In the genomic region with DNA sequence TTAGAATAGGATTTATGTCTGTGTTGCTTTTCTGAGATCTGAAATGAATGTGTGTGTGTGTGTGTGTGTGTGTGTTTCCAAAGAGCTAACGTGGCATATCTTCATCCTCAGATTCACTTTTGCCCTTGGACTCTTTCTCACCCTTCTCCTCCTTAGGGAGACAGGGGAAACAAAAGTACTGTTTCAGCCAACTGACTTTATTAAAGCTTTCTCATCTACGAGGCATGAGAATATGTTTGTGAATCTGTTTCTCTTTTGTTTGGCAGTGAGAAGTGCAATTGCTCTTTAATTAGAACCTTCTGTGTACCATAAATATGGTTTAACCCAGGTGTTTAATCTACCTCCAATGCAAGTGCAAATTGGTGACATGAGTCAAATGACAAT, we compare ENCODE assay signal across 14 cellular contexts.
A peak's percentile ranks its signal among the peaks of the same experiment; 100 is the strongest.
DNase-seq lines count a peak whose midpoint lies in the region; ATAC-seq, FAIRE-seq and TF ChIP-seq lines count a peak whose summit lies in the region.
"Had no signal": no experiment of that assay in that cellular context is flagged by ENCODE, and none has a peak within 500 bp of the region (broad histone marks: within the 10 kb centered on the region; RNA-seq: fewer than 3 reads in every experiment).

No MANE protein-coding gene starts in this region.

- 8 to 10% methylated on average over 2 of the region's 2 CpGs for WGBS in heart right ventricle, 2 donors
- WGBS in sigmoid colon, 2 donors, result 28 to 34% methylated on average over 2 of the region's 2 CpGs

- DNase-seq in AG04450 (ENCODE audit: low read depth, low spot score), result no peak
- peak; percentile 42 for DNase-seq in astrocyte (ENCODE audit: low read depth)
- no peak for DNase-seq in heart right ventricle
- DNase-seq in sigmoid colon, result no peak
- DNase-seq in kidney, result no peak
- no peak for DNase-seq in NCI-H128 (lab: John Stamatoyannopoulos, UW; ENCODE audit: unreplicated experiment)
- DNase-seq in anterior cingulate cortex (lab: John Stamatoyannopoulos, UW), result no peak
- DNase-seq: GF-D8; stimulated activated CD4-positive, alpha-beta T cell treated with anti-CD3 and anti-CD28 coated beads, Interleukin-4, amount 100 ng/mL, for 24 hours had no signal

- no peaks in the 10 kb centered on the region for H3K79me2 ChIP-seq in astrocyte (ENCODE audit: insufficient read depth, low read length)

- H3K4me1 Mint-ChIP-seq in astrocyte (ENCODE audit: low read depth, unreplicated experiment), result peaks cover 46% of the 10 kb centered on the region

- peak overlapping the region; percentile 40 for H3K4me2 ChIP-seq in astrocyte (ENCODE audit: low read length)
- H3K4me2 ChIP-seq: KMS-11 had no signal

- H3K27me3 ChIP-seq in AG04450 (ENCODE audit: control insufficient read depth, insufficient read depth, low read length) (no peaks in the 10 kb centered on the region), astrocyte (ENCODE audit: insufficient read depth, low read length) (no peaks in the 10 kb centered on the region), heart right ventricle (no peaks in the 10 kb centered on the region), sigmoid colon (no peaks in the 10 kb centered on the region)

- H4K20me1 ChIP-seq in astrocyte (ENCODE audit: insufficient read depth, low read length), result no peaks in the 10 kb centered on the region

- H3K27ac Mint-ChIP-seq in astrocyte (ENCODE audit: unreplicated experiment), result peak overlapping the region; percentile 98

- no peak for TF ChIP-seq EP300 in sigmoid colon (IDR thresholded peaks at IDR 0.05)

- peak overlapping the region; percentile 2 for H2AFZ ChIP-seq in astrocyte (ENCODE audit: low read depth, low read length)

- TF ChIP-seq POLR2A in sigmoid colon (IDR thresholded peaks at IDR 0.05), result no peak

- H3K9me3 ChIP-seq in AG04450 (ENCODE audit: control insufficient read depth, insufficient read depth, low read length) (no peaks in the 10 kb centered on the region), astrocyte (ENCODE audit: insufficient read depth, low read depth, low read length) (no peaks in the 10 kb centered on the region), heart right ventricle (no peaks in the 10 kb centered on the region), sigmoid colon (no peaks in the 10 kb centered on the region), kidney (ENCODE audit: control insufficient read depth in 1 of 2, low read length in 2 of 2) (no peaks in the 10 kb centered on the region)
- H3K9me3 ChIP-seq: HAP-1 had no signal

- H3K4me3 ChIP-seq in AG04450 (ENCODE audit: low read depth, low read length), result no peak overlapping the region
- H3K4me3 ChIP-seq in astrocyte (ENCODE audit: insufficient read depth, low read depth, low read length), result no peak overlapping the region
- peak overlapping the region in 4 of 10 donors; percentile 11 to 30 (median 23) for H3K4me3 ChIP-seq in heart right ventricle
- peak overlapping the region in 3 of 4 donors; percentile 14 to 18 (median 15) for H3K4me3 ChIP-seq in sigmoid colon
- H3K4me3 ChIP-seq in kidney (ENCODE audit: low read length in 2 of 2), result peak overlapping the region in 1 of 2 donors; percentile 6
- H3K4me3 ChIP-seq: HAP-1 had no signal

- peak overlapping the region; percentile 21 for H3K27ac ChIP-seq in AG04450 (ENCODE audit: low read depth, low read length)
- H3K27ac ChIP-seq in astrocyte (ENCODE audit: low read depth, low read length), result peak overlapping the region; percentile 91
- H3K27ac ChIP-seq in heart right ventricle, result peak overlapping the region; percentile 1 to 90 (median 82)
- H3K27ac ChIP-seq in sigmoid colon, result peak overlapping the region; percentile 76 to 87 (median 84)
- H3K27ac ChIP-seq in kidney (ENCODE audit: low read depth in 2 of 2, low read length in 2 of 2), result peak overlapping the region in 1 of 2 donors; percentile 54
- H3K27ac ChIP-seq: KMS-11 had no signal

- H3K4me1 ChIP-seq in astrocyte (ENCODE audit: insufficient read depth, low read length), result peaks cover 36% of the 10 kb centered on the region
- H3K4me1 ChIP-seq in heart right ventricle, result peaks cover 0 to 35% (median 19%) of the 10 kb centered on the region in 9 donors
- H3K4me1 ChIP-seq in sigmoid colon, result peaks cover 0 to 50% (median 33%) of the 10 kb centered on the region in 4 donors
- H3K4me1 ChIP-seq in kidney (ENCODE audit: control insufficient read depth in 1 of 2, insufficient read depth in 1 of 2, low read depth in 1 of 2, low read length in 2 of 2), result no peaks in the 10 kb centered on the region

- H3K36me3 ChIP-seq in astrocyte (ENCODE audit: insufficient read depth, low read length) (no peaks in the 10 kb centered on the region), heart right ventricle (no peaks in the 10 kb centered on the region), sigmoid colon (no peaks in the 10 kb centered on the region), kidney (ENCODE audit: control insufficient read depth in 1 of 2, insufficient read depth in 2 of 2, low read length in 2 of 2) (no peaks in the 10 kb centered on the region)
- H3K36me3 ChIP-seq: HAP-1 had no signal

- no peaks in the 10 kb centered on the region for H3K36me3 Mint-ChIP-seq in astrocyte (ENCODE audit: low read depth, unreplicated experiment)

- intact Hi-C loops in heart right ventricle (cut with DNase I) (loop anchor here in 5 of 10 donors (2.0 to 10.0 kb wide), 3 partner anchors 185 to 190 kb away; a partner anchor contains a TSS), sigmoid colon (cut with DNase I) (loop anchor here (1.0 to 10.0 kb wide), 4 partner anchors 191 to 617 kb away; no protein-coding TSS in a partner anchor), kidney (cut with DNase I) (no loop called here)

- TF ChIP-seq CTCF in AG04450 (IDR thresholded peaks at IDR 0.05; ENCODE audit: low read depth, low read length) (no peak), astrocyte (IDR thresholded peaks at IDR 0.05; ENCODE audit: insufficient read depth, low read depth, low read length) (no peak), heart right ventricle (IDR thresholded peaks at IDR 0.05) (no peak), sigmoid colon (IDR thresholded peaks at IDR 0.05) (no peak), kidney (IDR thresholded peaks at IDR 0.05; ENCODE audit: borderline replicate concordance, extremely low read depth, insufficient read depth) (no peak)

- H3K27me3 Mint-ChIP-seq in astrocyte (ENCODE audit: low read depth, unreplicated experiment), result no peaks in the 10 kb centered on the region

- H3K9ac ChIP-seq in astrocyte (ENCODE audit: low read length), result peak overlapping the region; percentile 74
- no peak overlapping the region for H3K9ac ChIP-seq in kidney (ENCODE audit: low read length in 2 of 2)
- H3K9ac ChIP-seq: KMS-11 had no signal

- CTCF ChIA-PET in AG04450 (lab: Charles Lee), result interaction anchor here (0.8 to 2.5 kb wide), 4 partner anchors 98 to 263 kb away, joined by 3 to 8 read pairs (median 4); no protein-coding TSS in a partner anchor

- no peak for FAIRE-seq in astrocyte (lab: Jason Lieb, UNC)
- FAIRE-seq in kidney (lab: Jason Lieb, UNC), result no peak
- FAIRE-seq: urothelium cell line had no signal

- peak in 6 of 8 donors; percentile 40 to 66 (median 56) for ATAC-seq in heart right ventricle
- no peak for ATAC-seq in GM18517 (IDR thresholded peaks at IDR 0.05; ENCODE audit: unreplicated experiment)

- H3K9me3 Mint-ChIP-seq in astrocyte (ENCODE audit: unreplicated experiment), result no peaks in the 10 kb centered on the region
- H3K9me3 Mint-ChIP-seq: neural crest cell had no signal

- H3K4me3 Mint-ChIP-seq in astrocyte (ENCODE audit: unreplicated experiment), result peak overlapping the region; percentile 27
- H3K4me3 Mint-ChIP-seq: neural crest cell had no signal

- POLR2A ChIA-PET in AG04450 (lab: Yijun Ruan, JAX), result interaction anchor here (1.1 to 1.8 kb wide), 3 partner anchors 10 to 187 kb away, joined by 4 to 5 read pairs (median 5); a partner anchor contains a TSS

Comparison
In these comparisons a context has a peak if more than half of its experiments do, and no peak if none do; other contexts are left out.
1. H3K4me3 ChIP-seq: peak in sigmoid colon (3 of 4); none in AG04450 (single experiment) and astrocyte (single experiment).